ENCODE assay signal across 8 cellular contexts in the genomic region with DNA sequence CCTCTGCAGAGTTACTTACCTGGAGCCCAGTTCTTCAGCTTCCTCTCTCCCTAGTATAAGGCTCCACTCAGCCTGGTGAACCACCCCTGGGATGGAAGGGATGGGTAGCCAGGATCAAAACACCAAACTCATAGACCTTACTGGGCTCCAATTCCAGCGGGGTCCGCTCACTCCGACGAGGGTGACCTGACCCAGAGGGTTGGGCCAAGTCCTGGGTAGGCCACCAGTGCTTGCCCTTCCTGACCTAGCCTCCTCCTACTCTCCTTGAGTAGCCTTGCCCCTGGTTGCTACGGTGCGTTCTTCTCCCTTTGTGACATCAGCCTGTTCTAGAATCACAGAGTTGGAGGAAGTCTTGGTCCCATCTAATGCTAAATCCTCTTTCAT. TPM values are rescaled to one million over a fixed set of nuclear protein-coding genes. Genes with fewer than 3 reads are reported as not detected.
DNase-seq lines count a peak whose midpoint lies in the region; ATAC-seq and TF ChIP-seq lines count a peak whose summit lies in the region.

No MANE protein-coding gene starts in this region.

- TF ChIP-seq CTCF in mammary epithelial cell (conservative IDR thresholded peaks at IDR 0.05 in 1 of 2, IDR thresholded peaks at IDR 0.05 in 1 of 2; ENCODE audit: extremely low read depth in 1 of 2, insufficient read depth in 1 of 2, low read depth in 1 of 2, low read length in 2 of 2) (no peak), GM10266 (IDR thresholded peaks at IDR 0.05; ENCODE audit: control insufficient read depth, insufficient read depth, low read depth, missing control alignments) (no peak)

- H4K20me1 ChIP-seq in mammary epithelial cell (ENCODE audit: insufficient read depth, low read length) = no peaks in the 10 kb centered on the region

- peak overlapping the region; percentile 92 to 97 (median 97) for H3K27ac Mint-ChIP-seq in CD4-positive, CD25-positive, alpha-beta regulatory T cell
- H3K27ac Mint-ChIP-seq in naive thymus-derived CD4-positive, alpha-beta T cell = peak overlapping the region; percentile 89 to 99 (median 95)

- no peak overlapping the region for H3K9ac ChIP-seq in mammary epithelial cell (ENCODE audit: insufficient read depth, low read length)

- no peaks in the 10 kb centered on the region for H3K27me3 Mint-ChIP-seq in CD4-positive, CD25-positive, alpha-beta regulatory T cell
- H3K27me3 Mint-ChIP-seq in naive thymus-derived CD4-positive, alpha-beta T cell = no peaks in the 10 kb centered on the region

- DNase-seq in CD4-positive, CD25-positive, alpha-beta regulatory T cell = no peak
- no peak for DNase-seq in mammary epithelial cell
- DNase-seq in naive thymus-derived CD4-positive, alpha-beta T cell = peak in 1 of 9 donors; percentile 11
- DNase-seq in GM10266 (ENCODE audit: extremely low spot score) = no peak
- DNase-seq in GM19238 (ENCODE audit: insufficient read length, low spot score) = no peak
- no peak for DNase-seq in substantia nigra (lab: John Stamatoyannopoulos, UW)
- no peak for DNase-seq in NCI-H187 treated with DMSO at 0.1 percent for 48 hours (lab: John Stamatoyannopoulos, UW)

- CTCF ChIA-PET in mammary epithelial cell (lab: Charles Lee; ENCODE audit: low non-redundant PET) = no interaction called here
- CTCF ChIA-PET in naive thymus-derived CD4-positive, alpha-beta T cell (lab: Charles Lee) = interaction anchor here (14.2 kb wide), 1 partner anchor 100 kb away, joined by 488 read pairs; no protein-coding TSS in a partner anchor

- no peaks in the 10 kb centered on the region for H3K9me3 Mint-ChIP-seq in CD4-positive, CD25-positive, alpha-beta regulatory T cell
- H3K9me3 Mint-ChIP-seq in naive thymus-derived CD4-positive, alpha-beta T cell = no peaks in the 10 kb centered on the region

- ATAC-seq in CD4-positive, CD25-positive, alpha-beta regulatory T cell (ENCODE audit: low read depth in 2 of 2) = no peak
- ATAC-seq in HG03196 (IDR thresholded peaks at IDR 0.05; ENCODE audit: unreplicated experiment) = peak; percentile 5
- no peak for ATAC-seq in naive thymus-derived CD4-positive, alpha-beta T cell

- no peaks in the 10 kb centered on the region for H3K79me2 ChIP-seq in mammary epithelial cell (ENCODE audit: insufficient read depth, low read length)

- peaks cover 15% of the 10 kb centered on the region for H3K36me3 ChIP-seq in CD4-positive, CD25-positive, alpha-beta regulatory T cell (ENCODE audit: control insufficient read depth, insufficient read depth, low read length)
- no peaks in the 10 kb centered on the region for H3K36me3 ChIP-seq in mammary epithelial cell (ENCODE audit: insufficient read depth, low read length)
- peaks cover 0 to 15% (median 12%) of the 10 kb centered on the region in 3 experiments for H3K36me3 ChIP-seq in naive thymus-derived CD4-positive, alpha-beta T cell (ENCODE audit: control insufficient read depth in 2 of 3, insufficient read depth in 3 of 3, low read length in 3 of 3)

- peak overlapping the region; percentile 94 for H3K27ac ChIP-seq in CD4-positive, CD25-positive, alpha-beta regulatory T cell (ENCODE audit: insufficient read depth, low read length, poor library complexity, severe bottlenecking)
- H3K27ac ChIP-seq in mammary epithelial cell (ENCODE audit: insufficient read depth, low read depth, low read length) (no peak overlapping the region), substantia nigra (ENCODE audit: low read depth, low read length, poor library complexity, severe bottlenecking) (no peak overlapping the region)
- peak overlapping the region; percentile 98 for H3K27ac ChIP-seq in naive thymus-derived CD4-positive, alpha-beta T cell (ENCODE audit: low read depth, low read length)

- peaks cover 22% of the 10 kb centered on the region for H3K4me1 ChIP-seq in CD4-positive, CD25-positive, alpha-beta regulatory T cell (ENCODE audit: control insufficient read depth, insufficient read depth, low read length, poor library complexity, severe bottlenecking)
- H3K4me1 ChIP-seq in mammary epithelial cell (ENCODE audit: insufficient read depth, low read length) = peaks cover 19% of the 10 kb centered on the region
- peaks cover 29 to 57% of the 10 kb centered on the region in 2 donors for H3K4me1 ChIP-seq in naive thymus-derived CD4-positive, alpha-beta T cell (ENCODE audit: control insufficient read depth in 2 of 2, insufficient read depth in 2 of 2, low read length in 2 of 2)

- 100% methylated on average over 6 of the region's 6 CpGs for WGBS in mammary epithelial cell (ENCODE audit: low coverage, missing lambda C conversion rate)

- H3K4me2 ChIP-seq in mammary epithelial cell (ENCODE audit: insufficient read depth, low read depth, low read length) = peak overlapping the region; percentile 98

- dilution Hi-C loops in mammary epithelial cell (cut with HindIII; ENCODE audit: low sequenced_read_pairs) = no loop called here

- POLR2A ChIA-PET in naive thymus-derived CD4-positive, alpha-beta T cell (lab: Charles Lee) = interaction anchor here (1.0 to 7.1 kb wide), 9 partner anchors 10 to 526 kb away, joined by 3 to 92 read pairs (median 15); a partner anchor contains a TSS

- intact Hi-C loops in mammary epithelial cell (cut with micrococcal nuclease) = no loop called here
- intact Hi-C loops in naive thymus-derived CD4-positive, alpha-beta T cell (cut with micrococcal nuclease) = loop anchor here (1.0 to 10.0 kb wide), 18 partner anchors 37 to 1491 kb away; a partner anchor contains a TSS

- no TSS peak for BruUV-seq in mammary epithelial cell (replicated peaks; lab: Mats Ljungman, UMichigan)

- H3K36me3 Mint-ChIP-seq in CD4-positive, CD25-positive, alpha-beta regulatory T cell = peaks cover 14% of the 10 kb centered on the region
- peaks cover 10 to 20% (median 15%) of the 10 kb centered on the region in 5 donors for H3K36me3 Mint-ChIP-seq in naive thymus-derived CD4-positive, alpha-beta T cell

- H3K4me3 ChIP-seq in CD4-positive, CD25-positive, alpha-beta regulatory T cell (ENCODE audit: low read depth, low read length) = peak overlapping the region; percentile 99
- H3K4me3 ChIP-seq in mammary epithelial cell (replicated peaks in 1 of 3; ENCODE audit: insufficient read depth in 1 of 3, low read depth in 2 of 3, low read length in 3 of 3) = peak overlapping the region; percentile 47 to 59 (median 52)
- H3K4me3 ChIP-seq in naive thymus-derived CD4-positive, alpha-beta T cell (ENCODE audit: low read length) = peak overlapping the region; percentile 96

- peaks cover 5 to 51% (median 39%) of the 10 kb centered on the region in 4 donors for H3K4me1 Mint-ChIP-seq in CD4-positive, CD25-positive, alpha-beta regulatory T cell
- peaks cover 27 to 68% (median 50%) of the 10 kb centered on the region in 7 donors for H3K4me1 Mint-ChIP-seq in naive thymus-derived CD4-positive, alpha-beta T cell

- no peaks in the 10 kb centered on the region for H3K9me3 ChIP-seq in CD4-positive, CD25-positive, alpha-beta regulatory T cell (ENCODE audit: control insufficient read depth in 2 of 2, low read length in 2 of 2)
- no peaks in the 10 kb centered on the region for H3K9me3 ChIP-seq in mammary epithelial cell (replicated peaks; ENCODE audit: insufficient read depth, low read length)
- H3K9me3 ChIP-seq in naive thymus-derived CD4-positive, alpha-beta T cell (ENCODE audit: control insufficient read depth in 2 of 3, low read length in 3 of 3) = no peaks in the 10 kb centered on the region

- no peaks in the 10 kb centered on the region for H3K27me3 ChIP-seq in CD4-positive, CD25-positive, alpha-beta regulatory T cell (ENCODE audit: control insufficient read depth, insufficient read depth, low read length)
- H3K27me3 ChIP-seq in mammary epithelial cell (ENCODE audit: insufficient read depth, low read length) = no peaks in the 10 kb centered on the region
- H3K27me3 ChIP-seq in naive thymus-derived CD4-positive, alpha-beta T cell (ENCODE audit: control insufficient read depth in 2 of 2, insufficient read depth in 2 of 2, low read length in 2 of 2) = no peaks in the 10 kb centered on the region

- H3K4me3 Mint-ChIP-seq in CD4-positive, CD25-positive, alpha-beta regulatory T cell = peak overlapping the region; percentile 83 to 98 (median 95)
- peak overlapping the region; percentile 87 to 99 (median 95) for H3K4me3 Mint-ChIP-seq in naive thymus-derived CD4-positive, alpha-beta T cell

- peak overlapping the region; percentile 97 for H2AFZ ChIP-seq in mammary epithelial cell (ENCODE audit: low read depth, low read length)

- in situ Hi-C loops in mammary epithelial cell (cut with MboI; ENCODE audit: low sequenced_read_pairs in 2 of 2) = loop anchor here (5.0 to 25.0 kb wide), 2 partner anchors 99 to 361 kb away; no protein-coding TSS in a partner anchor

RNA-seq across cellular contexts. Expression of a gene that starts 0.5 kb away (rescaled TPM):
- 60.0 TPM for total RNA-seq in CD4-positive, CD25-positive, alpha-beta regulatory T cell
- polyA plus RNA-seq in CD4-positive, CD25-positive, alpha-beta regulatory T cell = 10 to 100 TPM; 22.7 to 31.2 (median 26.5) TPM
- 1 to 10 TPM; 2.5 to 4.5 TPM for total RNA-seq in mammary epithelial cell
- polyA plus RNA-seq in mammary epithelial cell = 1.6 TPM
- polyA minus RNA-seq in mammary epithelial cell = 38.2 TPM
- 100 to 1,000 TPM; 106 to 132 (median 122) TPM for total RNA-seq in naive thymus-derived CD4-positive, alpha-beta T cell
- 10 to 100 TPM; 52.4 to 78.2 TPM for polyA plus RNA-seq in naive thymus-derived CD4-positive, alpha-beta T cell

Comparison
In these comparisons a context has a peak if more than half of its experiments do, and no peak if none do; other contexts are left out.
1. H3K27ac ChIP-seq: peak in CD4-positive, CD25-positive, alpha-beta regulatory T cell (single experiment) and naive thymus-derived CD4-positive, alpha-beta T cell (single experiment); none in mammary epithelial cell (single experiment) and substantia nigra (single experiment).
2. RNA of a gene that starts 0.5 kb away (total RNA-seq): 106 to 132 TPM in naive thymus-derived CD4-positive, alpha-beta T cell and 60.0 TPM in CD4-positive, CD25-positive, alpha-beta regulatory T cell (single experiment); 2.5 to 4.5 TPM in mammary epithelial cell; every median in the first group is over 10 times any median in the second.
3. Peak in every context shown above with its lines, with median percentiles within 50 percentile points of each other: H3K4me3 ChIP-seq.